ENCODE assay signal across 19 cellular contexts in genomic region chr9:116101516-116101915, GRCh38. TPM values are rescaled to one million over a fixed set of nuclear protein-coding genes. Genes with fewer than 3 reads are reported as not detected.
DNase-seq lines count a peak whose midpoint lies in the region; ATAC-seq, FAIRE-seq and TF ChIP-seq lines count a peak whose summit lies in the region.
"Had no signal": no experiment of that assay in that cellular context is flagged by ENCODE, and none has a peak within 500 bp of the region (broad histone marks: within the 10 kb centered on the region; RNA-seq: fewer than 3 reads in every experiment).

No MANE protein-coding gene starts in this region.

- no peaks in the 10 kb centered on the region for H3K4me1 ChIP-seq in CD8-positive, alpha-beta memory T cell (ENCODE audit: insufficient read depth, low read length)
- H3K4me1 ChIP-seq: uterus had no signal

- ATAC-seq in HG03280 (IDR thresholded peaks at IDR 0.05; ENCODE audit: unreplicated experiment): no peak
- ATAC-seq in HG03108 (IDR thresholded peaks at IDR 0.05; ENCODE audit: unreplicated experiment): no peak

- no peaks in the 10 kb centered on the region for H3K27me3 ChIP-seq in CD8-positive, alpha-beta memory T cell (ENCODE audit: insufficient read depth, low read length, poor library complexity, severe bottlenecking)
- H3K27me3 ChIP-seq: SJSA1, uterus had no signal

- no peaks in the 10 kb centered on the region for H3K36me3 Mint-ChIP-seq in CD8-positive, alpha-beta memory T cell
- H3K36me3 Mint-ChIP-seq: IgD-negative memory B cell, memory B cell had no signal

- no peaks in the 10 kb centered on the region for H3K27me3 Mint-ChIP-seq in CD8-positive, alpha-beta memory T cell
- H3K27me3 Mint-ChIP-seq: CD4-positive, alpha-beta T cell; IgD-negative memory B cell; memory B cell; stimulated activated naive CD8-positive, alpha-beta T cell treated with anti-CD3 and anti-CD28 coated beads, Interleukin-15, Interleukin-2, amounts not matched to agents 100 ng/mL and 50 ng/mL, for 24 hours had no signal

- DNase-seq in EL (peak; percentile 66), RCC 7860 (ENCODE audit: low spot score) (no peak), fibroblast of pulmonary artery (ENCODE audit: low read depth) (peak; percentile 92), retinal pigment epithelial cell (ENCODE audit: low read depth) (peak; percentile 41)
- DNase-seq in CD8-positive, alpha-beta memory T cell: no peak
- DNase-seq: activated CD4-positive, alpha-beta T cell treated with anti-CD3 and anti-CD28 coated beads, Interleukin-2, amount 50 U/mL, for 1 hour; activated T-cell treated with anti-CD3 and anti-CD28 coated beads, Interleukin-2, amount 50 U/mL, for 48 hours; CD4-positive, alpha-beta T cell; cortex of kidney; esophagus squamous epithelium; small intestine; uterus had no signal

- no peaks in the 10 kb centered on the region for H3K4me1 Mint-ChIP-seq in CD8-positive, alpha-beta memory T cell
- H3K4me1 Mint-ChIP-seq: IgD-negative memory B cell, memory B cell had no signal

- POLR2A ChIA-PET in CD8-positive, alpha-beta memory T cell (lab: Charles Lee): no interaction called here

- CTCF ChIA-PET in CD8-positive, alpha-beta memory T cell (lab: Charles Lee): no interaction called here

- H3K27ac ChIP-seq in CD8-positive, alpha-beta memory T cell (ENCODE audit: low read depth, low read length): no peak overlapping the region
- H3K27ac ChIP-seq: SJSA1, uterus had no signal

- H3K4me3 Mint-ChIP-seq in CD8-positive, alpha-beta memory T cell: no peak overlapping the region
- H3K4me3 Mint-ChIP-seq: CD4-positive, alpha-beta T cell; IgD-negative memory B cell; memory B cell; stimulated activated naive CD8-positive, alpha-beta T cell treated with anti-CD3 and anti-CD28 coated beads, Interleukin-15, Interleukin-2, amounts not matched to agents 100 ng/mL and 50 ng/mL, for 24 hours had no signal

- no peak overlapping the region for H3K27ac Mint-ChIP-seq in CD8-positive, alpha-beta memory T cell
- H3K27ac Mint-ChIP-seq: CD4-positive, alpha-beta T cell; IgD-negative memory B cell; memory B cell; stimulated activated naive CD8-positive, alpha-beta T cell treated with anti-CD3 and anti-CD28 coated beads, Interleukin-15, Interleukin-2, amounts not matched to agents 100 ng/mL and 50 ng/mL, for 24 hours had no signal

- H3K36me3 ChIP-seq in CD8-positive, alpha-beta memory T cell (ENCODE audit: insufficient read depth, low read length): no peaks in the 10 kb centered on the region
- H3K36me3 ChIP-seq: esophagus squamous epithelium, SJSA1, uterus had no signal

- FAIRE-seq in RCC 7860 (lab: Jason Lieb, UNC): peak; percentile 38
- FAIRE-seq: GM12891, small intestine had no signal

- H3K9me3 Mint-ChIP-seq in CD8-positive, alpha-beta memory T cell: peaks cover 0 to 6% (median 0%) of the 10 kb centered on the region in 5 donors

- no peaks in the 10 kb centered on the region for H3K9me3 ChIP-seq in CD8-positive, alpha-beta memory T cell (ENCODE audit: low read length)
- H3K9me3 ChIP-seq: esophagus squamous epithelium, SJSA1, uterus had no signal

- H3K4me3 ChIP-seq in fibroblast of pulmonary artery (replicated peaks; ENCODE audit: low read depth, low read length) (no peak overlapping the region), retinal pigment epithelial cell (ENCODE audit: low read length) (no peak overlapping the region)
- no peak overlapping the region for H3K4me3 ChIP-seq in CD8-positive, alpha-beta memory T cell (ENCODE audit: low read length)
- H3K4me3 ChIP-seq: esophagus squamous epithelium, SJSA1, uterus had no signal

- TF ChIP-seq CTCF in fibroblast of pulmonary artery (IDR thresholded peaks at IDR 0.05; ENCODE audit: low read length, missing control alignments): no peak
- no peak for TF ChIP-seq CTCF in retinal pigment epithelial cell (conservative IDR thresholded peaks at IDR 0.05; ENCODE audit: low read depth, low read length)

RNA-seq across cellular contexts. Expression of gene PAPPA, which starts 52.1 kb away (rescaled TPM):
- not detected for total RNA-seq in CD8-positive, alpha-beta memory T cell
- polyA plus RNA-seq in CD8-positive, alpha-beta memory T cell: not detected

Comparison
In these comparisons a context has a peak if more than half of its experiments do, and no peak if none do; other contexts are left out.
1. DNase-seq: peak in EL (single experiment), fibroblast of pulmonary artery (single experiment) and retinal pigment epithelial cell (single experiment); none in RCC 7860 (single experiment) and CD8-positive, alpha-beta memory T cell (0 of 5).